In genomic region chr10:104435822-104436221, GRCh38 we compare ENCODE assay signal across 19 cellular contexts.
DNase-seq lines count a peak whose midpoint lies in the region; ATAC-seq, FAIRE-seq and TF ChIP-seq lines count a peak whose summit lies in the region.
"Had no signal": no experiment of that assay in that cellular context is flagged by ENCODE, and none has a peak within 500 bp of the region (broad histone marks: within the 10 kb centered on the region; RNA-seq: fewer than 3 reads in every experiment).

No MANE protein-coding gene starts in this region.

- FAIRE-seq in small intestine (lab: Jason Lieb, UNC): no peak

- CTCF ChIA-PET in BJ (lab: Yijun Ruan, JAX): no interaction called here

- no peak for ATAC-seq in HG03354 (IDR thresholded peaks at IDR 0.05; ENCODE audit: poor library complexity, severe bottlenecking, unreplicated experiment)
- ATAC-seq: PC-3, psoas muscle had no signal

- in situ Hi-C loops in SK-MEL-5 (cut with HindIII; ENCODE audit: low pct_unique_long_range_greater_than_20kb, low sequenced_read_pairs): no loop called here

- H3K4me3 ChIP-seq in BJ (ENCODE audit: low read depth, low read length) (no peak overlapping the region), HFF-Myc (replicated peaks; ENCODE audit: low read depth, low read length) (no peak overlapping the region), small intestine (ENCODE audit: low read depth in 1 of 2, low read length in 2 of 2) (no peak overlapping the region)
- H3K4me3 ChIP-seq: BLaER1, psoas muscle, testis had no signal

- H3K9me3 ChIP-seq in small intestine (ENCODE audit: control insufficient read depth, low read depth): no peaks in the 10 kb centered on the region
- H3K9me3 ChIP-seq: BLaER1, psoas muscle, testis had no signal

- H3K4me1 ChIP-seq in small intestine (ENCODE audit: control insufficient read depth in 2 of 2, insufficient read depth in 1 of 2, low read depth in 1 of 2, low read length in 1 of 2): no peaks in the 10 kb centered on the region
- H3K4me1 ChIP-seq: BLaER1, psoas muscle, testis had no signal

- H3K27ac ChIP-seq in small intestine (ENCODE audit: low read depth in 1 of 2, low read length in 1 of 2): no peak overlapping the region
- H3K27ac ChIP-seq: BLaER1, psoas muscle, testis had no signal

- H3K36me3 ChIP-seq in BJ (ENCODE audit: control insufficient read depth, insufficient read depth, low read length): no peaks in the 10 kb centered on the region
- H3K36me3 ChIP-seq in small intestine (ENCODE audit: control insufficient read depth in 2 of 2, insufficient read depth in 2 of 2, low read length in 2 of 2): no peaks in the 10 kb centered on the region
- H3K36me3 ChIP-seq: BLaER1 had no signal

- DNase-seq in BJ (ENCODE audit: low read depth): peak; percentile 29
- peak; percentile 53 for DNase-seq in HFF-Myc (ENCODE audit: extremely low read depth, low read depth)
- peak; percentile 9 for DNase-seq in SK-MEL-5 (ENCODE audit: low read depth, low spot score)
- peak; percentile 26 for DNase-seq in fibroblast of the conjunctiva (ENCODE audit: low read depth)
- DNase-seq in retina: no peak
- no peak for DNase-seq in NCI-H1930 (lab: John Stamatoyannopoulos, UW)
- DNase-seq in small intestine: no peak
- DNase-seq: activated CD4-positive, alpha-beta T cell treated with anti-CD3 and anti-CD28 coated beads, Interleukin-2, amount 10 ng/mL, durations not matched to agents 7 days and 5 days; aorta; foreskin melanocyte; kidney glomerular epithelial cell; NCI-H2029; NCI-H774; PC-3; psoas muscle; stimulated activated CD4-positive, alpha-beta T cell treated with anti-CD3 and anti-CD28 coated beads, Interleukin-12 subunit alpha, Interleukin-12 subunit beta, amount 100 ng/mL, for 4 hours; testis had no signal

- POLR2A ChIA-PET in BJ (lab: Charles Lee): no interaction called here

- TF ChIP-seq CTCF in BJ (IDR thresholded peaks at IDR 0.05; ENCODE audit: insufficient read depth, low read depth, low read length): no peak
- TF ChIP-seq CTCF in HFF-Myc (IDR thresholded peaks at IDR 0.05; ENCODE audit: low read depth, low read length, missing control alignments): no peak

- 62 to 74% (median 74%) methylated on average over 2 of the region's 2 CpGs for WGBS in small intestine, 3 donors

- H3K27me3 ChIP-seq in BJ (ENCODE audit: control insufficient read depth, insufficient read depth, low read length) (no peaks in the 10 kb centered on the region), small intestine (ENCODE audit: control insufficient read depth in 2 of 2, insufficient read depth in 2 of 2, low read length in 2 of 2) (peaks cover 0 to 4% of the 10 kb centered on the region in 2 donors)
- H3K27me3 ChIP-seq: BLaER1, testis had no signal

Comparison
In these comparisons a context has a peak if more than half of its experiments do, and no peak if none do; other contexts are left out.
1. DNase-seq: peak in BJ (single experiment), HFF-Myc (single experiment), SK-MEL-5 (single experiment) and fibroblast of the conjunctiva (single experiment); none in retina (single experiment), NCI-H1930 (0 of 2) and small intestine (single experiment).